Comparison of ENCODE assay signal across 8 cellular contexts in the genomic region with DNA sequence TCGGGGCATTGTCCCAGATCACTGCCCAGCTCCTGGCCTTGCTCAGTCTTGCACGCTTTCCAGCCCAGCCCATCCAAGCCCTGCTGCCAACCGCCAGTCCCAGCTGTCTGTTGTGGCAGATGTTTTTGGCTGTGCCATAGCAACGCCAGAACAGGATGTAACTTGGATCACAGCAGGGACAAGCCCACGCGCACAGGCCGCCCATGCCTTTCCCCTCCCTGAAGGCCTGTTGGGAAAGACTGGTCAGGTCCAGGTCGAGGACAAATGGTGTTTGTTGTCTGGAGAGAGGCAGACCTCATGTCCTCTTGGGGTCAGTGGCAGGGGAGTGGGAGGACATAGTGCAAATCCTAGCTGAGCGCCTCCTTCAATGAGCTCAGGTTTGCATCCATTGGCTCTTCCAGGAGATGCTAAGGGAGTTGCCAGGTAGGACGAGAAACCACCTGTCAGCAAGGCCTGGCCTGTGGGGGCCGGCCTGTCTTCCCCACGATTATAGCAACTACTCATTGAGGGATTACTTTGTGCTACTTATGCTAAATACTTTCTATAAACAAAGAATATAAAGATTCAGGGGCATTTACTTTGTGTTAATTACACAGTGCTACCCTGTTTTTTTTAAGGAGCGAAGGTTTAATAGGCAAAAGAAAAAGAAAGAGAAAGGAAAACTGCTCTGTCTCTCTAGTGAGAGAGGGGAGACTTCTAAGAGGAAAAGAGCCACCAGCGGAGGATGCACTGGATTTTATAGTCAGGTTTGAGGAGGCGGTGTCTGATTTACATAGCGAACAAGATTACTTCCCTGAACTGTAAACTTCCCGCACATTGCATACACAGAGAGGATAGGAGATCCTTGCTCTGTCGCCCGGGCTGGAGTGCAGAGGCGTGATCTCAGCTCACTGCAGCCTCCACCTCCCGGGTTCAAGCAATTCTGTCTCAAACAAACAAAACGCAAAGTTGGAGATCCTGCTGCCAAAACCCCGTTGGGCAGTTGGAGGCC. TPM values are rescaled to one million over a fixed set of nuclear protein-coding genes. Genes with fewer than 3 reads are reported as not detected.
DNase-seq lines count a peak whose midpoint lies in the region; ATAC-seq and TF ChIP-seq lines count a peak whose summit lies in the region.

No MANE protein-coding gene starts in this region.

- H3K9me3 ChIP-seq in RWPE2 (ENCODE audit: severe bottlenecking) (no peaks in the 10 kb centered on the region), fibroblast of lung (ENCODE audit: control insufficient read depth, insufficient read depth, low read depth, low read length) (no peaks in the 10 kb centered on the region)
- H3K9me3 ChIP-seq in effector memory CD4-positive, alpha-beta T cell (ENCODE audit: control insufficient read depth, low read length), result no peaks in the 10 kb centered on the region

- H3K4me1 ChIP-seq in RWPE2 (ENCODE audit: insufficient read depth, poor library complexity, severe bottlenecking), result peaks cover 12% of the 10 kb centered on the region
- peaks cover 9% of the 10 kb centered on the region for H3K4me1 ChIP-seq in fibroblast of lung (ENCODE audit: control insufficient read depth, extremely low read depth, insufficient read depth, low read length)
- no peaks in the 10 kb centered on the region for H3K4me1 ChIP-seq in effector memory CD4-positive, alpha-beta T cell (ENCODE audit: control insufficient read depth, insufficient read depth, low read length, poor library complexity, severe bottlenecking)

- no peak overlapping the region for H3K4me3 Mint-ChIP-seq in nephron

- DNase-seq in HPDE6-E6E7 (ENCODE audit: extremely low spot score), result peak; percentile 64
- no peak for DNase-seq in RWPE2 (ENCODE audit: low spot score)
- peak; percentile 67 to 85 for DNase-seq in fibroblast of lung (ENCODE audit: low read depth in 2 of 2)
- DNase-seq in DMS114 treated with DMSO at 0.1 percent for 48 hours (lab: John Stamatoyannopoulos, UW; ENCODE audit: unreplicated experiment), result no peak
- no peak for DNase-seq in effector memory CD4-positive, alpha-beta T cell

- no peaks in the 10 kb centered on the region for H4K20me1 ChIP-seq in fibroblast of lung (ENCODE audit: control insufficient read depth, extremely low read depth, insufficient read depth, low read length)

- no peaks in the 10 kb centered on the region for H3K36me3 ChIP-seq in RWPE2 (ENCODE audit: low read depth)
- H3K36me3 ChIP-seq in fibroblast of lung (ENCODE audit: control insufficient read depth, insufficient read depth, low read length), result no peaks in the 10 kb centered on the region
- no peaks in the 10 kb centered on the region for H3K36me3 ChIP-seq in effector memory CD4-positive, alpha-beta T cell (ENCODE audit: control insufficient read depth, insufficient read depth, low read length)

- H3K27me3 Mint-ChIP-seq in nephron (ENCODE audit: low read depth), result peaks cover 11% of the 10 kb centered on the region

- ATAC-seq in RWPE2 (ENCODE audit: low read depth), result peak; percentile 92
- ATAC-seq in GM18520 (IDR thresholded peaks at IDR 0.05; ENCODE audit: unreplicated experiment), result no peak
- ATAC-seq in HG02973 (IDR thresholded peaks at IDR 0.05; ENCODE audit: unreplicated experiment), result no peak

- H2AFZ ChIP-seq in fibroblast of lung (ENCODE audit: low read length), result no peak overlapping the region

- no peak for TF ChIP-seq CTCF in RWPE2 (IDR thresholded peaks at IDR 0.05; ENCODE audit: poor library complexity, severe bottlenecking)
- no peak for TF ChIP-seq CTCF in fibroblast of lung (conservative IDR thresholded peaks at IDR 0.05 in 1 of 2, IDR thresholded peaks at IDR 0.05 in 1 of 2; ENCODE audit: low read depth in 1 of 2, low read length in 2 of 2)
- TF ChIP-seq CTCF in nephron (IDR thresholded peaks at IDR 0.05; ENCODE audit: unreplicated experiment in 3 of 3), result no peak

- H3K27me3 ChIP-seq in RWPE2 (ENCODE audit: insufficient read depth, poor library complexity, severe bottlenecking), result no peaks in the 10 kb centered on the region
- H3K27me3 ChIP-seq in fibroblast of lung (ENCODE audit: control insufficient read depth, insufficient read depth, low read length), result no peaks in the 10 kb centered on the region
- no peaks in the 10 kb centered on the region for H3K27me3 ChIP-seq in effector memory CD4-positive, alpha-beta T cell (replicated peaks; ENCODE audit: control insufficient read depth, insufficient read depth, low read length, poor library complexity, severe bottlenecking)

- no peaks in the 10 kb centered on the region for H3K9me3 Mint-ChIP-seq in nephron

- no peaks in the 10 kb centered on the region for H3K79me2 ChIP-seq in fibroblast of lung (ENCODE audit: control insufficient read depth, insufficient read depth, low read length)

- H3K27ac ChIP-seq in RWPE2 (ENCODE audit: poor library complexity, severe bottlenecking) (no peak overlapping the region), fibroblast of lung (ENCODE audit: insufficient read depth, low read length) (peak overlapping the region; percentile 17)
- H3K27ac ChIP-seq in effector memory CD4-positive, alpha-beta T cell (ENCODE audit: insufficient read depth, low read length, poor library complexity, severe bottlenecking), result no peak overlapping the region

- H3K4me3 ChIP-seq in RWPE2 (ENCODE audit: severe bottlenecking) (no peak overlapping the region), fibroblast of lung (replicated peaks in 1 of 4; ENCODE audit: control extremely low read depth in 1 of 4, insufficient read depth in 1 of 4, low read depth in 3 of 4, low read length in 4 of 4) (no peak overlapping the region)
- H3K4me3 ChIP-seq in effector memory CD4-positive, alpha-beta T cell (ENCODE audit: insufficient read depth, low read depth, low read length, poor library complexity, severe bottlenecking), result no peak overlapping the region

- peaks cover 45% of the 10 kb centered on the region for H3K4me1 Mint-ChIP-seq in nephron

- no peaks in the 10 kb centered on the region for H3K36me3 Mint-ChIP-seq in nephron (ENCODE audit: low read depth)

- H3K27ac Mint-ChIP-seq in nephron, result peak overlapping the region; percentile 23 to 74 (median 72)

- peak overlapping the region; percentile 7 for H3K4me2 ChIP-seq in fibroblast of lung (ENCODE audit: extremely low read depth, insufficient read depth, low read length)

- no peak overlapping the region for H3K9ac ChIP-seq in fibroblast of lung (ENCODE audit: insufficient read depth, low read length)

RNA-seq across cellular contexts. Expression of a gene that starts 42.8 kb away (rescaled TPM):
- 202 and 288 TPM in 2 replicates for total RNA-seq in fibroblast of lung
- polyA plus RNA-seq in fibroblast of lung, result 542 and 773 TPM in 2 replicates
- polyA plus RNA-seq in fibroblast of lung (2012), result 395 and 442 TPM in 2 replicates
- 1,176 and 1,331 TPM in 2 replicates for polyA minus RNA-seq in fibroblast of lung (ENCODE audit: low replicate concordance)

Comparison
In these comparisons a context has a peak if more than half of its experiments do, and no peak if none do; other contexts are left out.
1. DNase-seq: peak in HPDE6-E6E7 (single experiment) and fibroblast of lung (2 of 2); none in RWPE2 (single experiment), DMS114 treated with DMSO at 0.1 percent for 48 hours (single experiment) and effector memory CD4-positive, alpha-beta T cell (0 of 3).